9 cellular contexts compared by ENCODE assay signal in genomic region chr4:86033171-86033570, GRCh38.
A peak's percentile ranks its signal among the peaks of the same experiment; 100 is the strongest.
DNase-seq lines count a peak whose midpoint lies in the region; ATAC-seq and TF ChIP-seq lines count a peak whose summit lies in the region.
"Had no signal": no experiment of that assay in that cellular context is flagged by ENCODE, and none has a peak within 500 bp of the region (broad histone marks: within the 10 kb centered on the region; RNA-seq: fewer than 3 reads in every experiment).

No MANE protein-coding gene starts in this region.

- H2BK12ac ChIP-seq in mesenchymal stem cell (ENCODE audit: low read length in 2 of 2), result peak overlapping the region in 1 of 2 experiments; percentile 71

- no peak overlapping the region for H3K14ac ChIP-seq in mesenchymal stem cell (ENCODE audit: low read length in 2 of 2)

- no peaks in the 10 kb centered on the region for H3K27me3 ChIP-seq in mesenchymal stem cell (ENCODE audit: control insufficient read depth in 1 of 2, insufficient read depth in 1 of 2, low read length in 2 of 2)
- no peaks in the 10 kb centered on the region for H3K27me3 ChIP-seq in upper lobe of right lung

- H3K9me3 ChIP-seq in mesenchymal stem cell (ENCODE audit: control insufficient read depth, low read length) (no peaks in the 10 kb centered on the region), upper lobe of right lung (no peaks in the 10 kb centered on the region)

- no peak overlapping the region for H2BK5ac ChIP-seq in mesenchymal stem cell (ENCODE audit: low read depth, low read length, poor library complexity, severe bottlenecking)

- H2AK5ac ChIP-seq in mesenchymal stem cell (ENCODE audit: low read length, severe bottlenecking), result no peak overlapping the region

- no peak overlapping the region for H3K23ac ChIP-seq in mesenchymal stem cell (ENCODE audit: low read length in 2 of 2)

- ATAC-seq in upper lobe of right lung (peak; percentile 66), HG03469 (IDR thresholded peaks at IDR 0.05; ENCODE audit: unreplicated experiment) (no peak), GM21529 (IDR thresholded peaks at IDR 0.05; ENCODE audit: unreplicated experiment) (no peak)
- ATAC-seq: activated naive CD8-positive, alpha-beta T cell treated with anti-CD3 and anti-CD28 coated beads, Interleukin-2, amount 50 U/mL, for 24 hours; naive thymus-derived CD8-positive, alpha-beta T cell had no signal

- H4K91ac ChIP-seq in mesenchymal stem cell (ENCODE audit: low read length), result no peak overlapping the region

- no peaks in the 10 kb centered on the region for H3K79me1 ChIP-seq in mesenchymal stem cell (replicated peaks; ENCODE audit: low read length, poor library complexity, severe bottlenecking)

- intact Hi-C loops in upper lobe of right lung (cut with DNase I), result no loop called here

- no peak overlapping the region for H2BK120ac ChIP-seq in mesenchymal stem cell (ENCODE audit: low read depth, low read length)

- H3K36me3 ChIP-seq in mesenchymal stem cell (ENCODE audit: control insufficient read depth in 1 of 2, insufficient read depth in 2 of 2, low read depth in 1 of 2, low read length in 2 of 2), result no peaks in the 10 kb centered on the region
- no peaks in the 10 kb centered on the region for H3K36me3 ChIP-seq in upper lobe of right lung

- H3K4ac ChIP-seq in mesenchymal stem cell (ENCODE audit: low read depth in 1 of 2, low read length in 2 of 2), result no peak overlapping the region

- 75% methylated on average over 4 of the region's 4 CpGs for WGBS in mesenchymal stem cell

- no peak overlapping the region for H2BK15ac ChIP-seq in mesenchymal stem cell (ENCODE audit: low read depth, poor library complexity, severe bottlenecking)

- no peak overlapping the region for H2AFZ ChIP-seq in mesenchymal stem cell (ENCODE audit: low read depth, low read length)

- peaks cover 7% of the 10 kb centered on the region for H3K4me1 ChIP-seq in mesenchymal stem cell (ENCODE audit: control insufficient read depth, insufficient read depth, low read depth, low read length)
- peaks cover 10% of the 10 kb centered on the region for H3K4me1 ChIP-seq in upper lobe of right lung

- DNase-seq in NCI-H226 (peak; percentile 35), mesenchymal stem cell (peak; percentile 81), upper lobe of right lung (no peak), DMS153 (lab: John Stamatoyannopoulos, UW) (no peak)
- DNase-seq: activated naive CD8-positive, alpha-beta T cell treated with anti-CD3 and anti-CD28 coated beads, Interleukin-2, amount 50 U/mL, for 24 hours; naive thymus-derived CD8-positive, alpha-beta T cell had no signal

- TF ChIP-seq CTCF in upper lobe of right lung (IDR thresholded peaks at IDR 0.05), result no peak

- H4K8ac ChIP-seq in mesenchymal stem cell (ENCODE audit: low read length), result peak overlapping the region; percentile 2

- H3K27ac ChIP-seq in cingulate gyrus (ENCODE audit: low read depth, low read length), result peak overlapping the region; percentile 66
- peak overlapping the region; percentile 93 for H3K27ac ChIP-seq in mesenchymal stem cell (ENCODE audit: low read length, poor library complexity, severe bottlenecking)
- peak overlapping the region; percentile 52 for H3K27ac ChIP-seq in upper lobe of right lung

- peak overlapping the region; percentile 76 for H3K9ac ChIP-seq in mesenchymal stem cell (ENCODE audit: low read length)

- peak overlapping the region in 1 of 2 experiments; percentile 32 for H3K4me3 ChIP-seq in mesenchymal stem cell (ENCODE audit: insufficient read depth in 1 of 2, low read depth in 1 of 2, low read length in 2 of 2)
- no peak overlapping the region for H3K4me3 ChIP-seq in upper lobe of right lung

- peak overlapping the region; percentile 5 to 37 for H3K18ac ChIP-seq in mesenchymal stem cell (ENCODE audit: low read depth in 1 of 2, low read length in 2 of 2)

- H3K4me2 ChIP-seq in mesenchymal stem cell (ENCODE audit: low read length, poor library complexity, severe bottlenecking), result peak overlapping the region; percentile 33

Comparison
In these comparisons a context has a peak if more than half of its experiments do, and no peak if none do; other contexts are left out.
1. DNase-seq: peak in NCI-H226 (single experiment) and mesenchymal stem cell (single experiment); none in upper lobe of right lung (single experiment) and DMS153 (single experiment).
2. Peak in every context shown above with its lines, with median percentiles within 50 percentile points of each other: H3K27ac ChIP-seq.